In the genomic region with DNA sequence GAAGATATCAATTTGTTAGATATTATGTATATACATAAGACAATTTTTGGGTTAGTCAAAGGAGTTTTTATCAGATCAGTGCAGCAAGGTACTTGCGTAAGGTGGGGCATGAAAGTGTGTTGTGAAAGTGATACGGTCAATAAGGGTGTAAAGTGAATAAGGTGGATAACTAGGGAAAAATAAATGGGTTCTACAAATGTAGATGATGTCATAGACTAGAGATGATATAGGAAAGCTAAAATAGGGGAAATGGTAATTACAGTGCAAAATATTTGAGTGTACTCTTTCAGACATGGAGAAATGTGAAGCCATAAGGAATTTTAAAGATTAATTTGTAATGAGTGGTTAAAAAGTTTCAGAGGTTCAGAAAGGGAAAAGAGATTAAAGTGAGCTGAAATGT, we compare ENCODE assay signal across 1 cellular context.
A peak's percentile ranks its signal among the peaks of the same experiment; 100 is the strongest.
TF ChIP-seq lines count a peak whose summit lies in the region.

No MANE protein-coding gene starts in this region.

TF ChIP-seq in HepG2, 621 proteins besides CTCF, POLR2A, EP300 and RAD21 (continued from another document):
- TF ChIP-seq, protein P1, sequence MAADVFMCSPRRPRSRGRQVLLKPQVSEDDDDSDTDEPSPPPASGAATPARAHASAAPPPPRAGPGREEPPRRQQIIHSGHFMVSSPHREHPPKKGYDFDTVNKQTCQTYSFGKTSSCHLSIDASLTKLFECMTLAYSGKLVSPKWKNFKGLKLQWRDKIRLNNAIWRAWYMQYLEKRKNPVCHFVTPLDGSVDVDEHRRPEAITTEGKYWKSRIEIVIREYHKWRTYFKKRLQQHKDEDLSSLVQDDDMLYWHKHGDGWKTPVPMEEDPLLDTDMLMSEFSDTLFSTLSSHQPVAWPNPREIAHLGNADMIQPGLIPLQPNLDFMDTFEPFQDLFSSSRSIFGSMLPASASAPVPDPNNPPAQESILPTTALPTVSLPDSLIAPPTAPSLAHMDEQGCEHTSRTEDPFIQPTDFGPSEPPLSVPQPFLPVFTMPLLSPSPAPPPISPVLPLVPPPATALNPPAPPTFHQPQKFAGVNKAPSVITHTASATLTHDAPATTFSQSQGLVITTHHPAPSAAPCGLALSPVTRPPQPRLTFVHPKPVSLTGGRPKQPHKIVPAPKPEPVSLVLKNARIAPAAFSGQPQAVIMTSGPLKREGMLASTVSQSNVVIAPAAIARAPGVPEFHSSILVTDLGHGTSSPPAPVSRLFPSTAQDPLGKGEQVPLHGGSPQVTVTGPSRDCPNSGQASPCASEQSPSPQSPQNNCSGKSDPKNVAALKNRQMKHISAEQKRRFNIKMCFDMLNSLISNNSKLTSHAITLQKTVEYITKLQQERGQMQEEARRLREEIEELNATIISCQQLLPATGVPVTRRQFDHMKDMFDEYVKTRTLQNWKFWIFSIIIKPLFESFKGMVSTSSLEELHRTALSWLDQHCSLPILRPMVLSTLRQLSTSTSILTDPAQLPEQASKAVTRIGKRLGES (CRISPR knock-in tag; IDR thresholded peaks at IDR 0.05; ENCODE audit: borderline replicate concordance), result no peak
- TF ChIP-seq, protein P2, sequence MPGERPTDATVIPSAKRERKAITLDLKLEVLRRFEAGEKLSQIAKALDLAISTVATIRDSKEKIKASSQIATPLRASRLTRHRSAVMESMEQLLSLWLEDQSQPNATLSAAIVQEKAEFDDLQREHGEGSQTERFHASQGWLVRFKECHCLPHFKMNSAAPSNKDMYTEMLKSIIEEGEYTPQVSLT (CRISPR knock-in tag; IDR thresholded peaks at IDR 0.05; ENCODE audit: borderline replicate concordance, low read depth), result no peak
- TF ChIP-seq ASH2L (IDR thresholded peaks at IDR 0.05; ENCODE audit: insufficient read length, low read depth, low read length) (no peak), ZNF629 (CRISPR knock-in tag; conservative IDR thresholded peaks at IDR 0.05) (no peak), CREB1 (IDR thresholded peaks at IDR 0.05) (peak; percentile 40; the same call in 1 of the 2 replicates), CREB1 (CRISPR knock-in tag; IDR thresholded peaks at IDR 0.05) (no peak)
